Comparison of ENCODE assay signal across 10 cellular contexts in the genomic region with DNA sequence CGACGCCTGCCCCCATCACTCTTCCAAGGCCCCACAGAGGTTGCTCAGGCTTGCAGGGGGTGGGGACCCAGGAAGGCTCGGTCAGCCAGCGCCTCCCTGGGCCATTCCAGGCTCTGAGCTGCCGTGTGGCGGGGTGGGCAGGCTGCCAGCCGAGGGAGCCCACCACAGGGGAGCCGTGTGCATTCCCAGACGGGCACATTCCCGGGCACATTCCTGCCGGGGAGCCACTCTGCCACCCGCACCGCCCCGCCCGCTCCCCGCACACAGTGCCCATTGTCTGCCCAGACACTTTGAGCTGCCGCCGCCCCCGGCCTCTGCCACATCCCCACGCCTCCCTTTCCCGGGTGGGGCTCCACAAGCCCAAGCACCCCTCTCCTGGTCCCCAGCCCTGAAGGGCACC. TPM values are rescaled to one million over a fixed set of nuclear protein-coding genes. Genes with fewer than 3 reads are reported as not detected.
DNase-seq lines count a peak whose midpoint lies in the region; ATAC-seq and TF ChIP-seq lines count a peak whose summit lies in the region.
"Had no signal": no experiment of that assay in that cellular context is flagged by ENCODE, and none has a peak within 500 bp of the region (broad histone marks: within the 10 kb centered on the region; RNA-seq: fewer than 3 reads in every experiment).

No MANE protein-coding gene starts in this region.

- peak overlapping the region; percentile 18 for H3K4me3 Mint-ChIP-seq in MCF 10A (ENCODE audit: unreplicated experiment)
- no peak overlapping the region for H3K4me3 Mint-ChIP-seq in naive thymus-derived CD8-positive, alpha-beta T cell

- H3K27me3 Mint-ChIP-seq in MCF 10A (ENCODE audit: insufficient read depth, unreplicated experiment) = no peaks in the 10 kb centered on the region
- peaks cover 0 to 10% (median 8%) of the 10 kb centered on the region in 5 donors for H3K27me3 Mint-ChIP-seq in naive thymus-derived CD8-positive, alpha-beta T cell

- no peaks in the 10 kb centered on the region for H3K9me3 Mint-ChIP-seq in MCF 10A (ENCODE audit: unreplicated experiment)
- no peaks in the 10 kb centered on the region for H3K9me3 Mint-ChIP-seq in naive thymus-derived CD8-positive, alpha-beta T cell

- H3K4me3 ChIP-seq in H7 (ENCODE audit: insufficient read depth, low read depth, low read length) = no peak overlapping the region
- no peak overlapping the region for H3K4me3 ChIP-seq in left lung
- no peak overlapping the region for H3K4me3 ChIP-seq in spleen

- H3K27me3 ChIP-seq in H7 (ENCODE audit: control insufficient read depth, insufficient read depth, low read length) = no peaks in the 10 kb centered on the region
- peaks cover 0 to 4% of the 10 kb centered on the region in 2 donors for H3K27me3 ChIP-seq in left lung
- no peaks in the 10 kb centered on the region for H3K27me3 ChIP-seq in spleen (replicated peaks in 1 of 7)

- POLR2A ChIA-PET in MCF 10A (lab: Yijun Ruan, JAX) = interaction anchor here (0.8 to 2.8 kb wide), 3 partner anchors 19 to 27 kb away, joined by 3 to 10 read pairs (median 5); no protein-coding TSS in a partner anchor
- POLR2A ChIA-PET in naive thymus-derived CD8-positive, alpha-beta T cell (lab: Charles Lee) = interaction anchor here (0.6 kb wide), 1 partner anchor 40 kb away, joined by 3 read pairs; no protein-coding TSS in a partner anchor

- intact Hi-C loops in MCF 10A (cut with micrococcal nuclease) (loop anchor here (5.0 kb wide), 2 partner anchors 40 to 120 kb away; no protein-coding TSS in a partner anchor), left lung (cut with DNase I) (no loop called here), spleen (cut with DNase I; ENCODE audit: low total_unique reads) (no loop called here)

- H3K27ac ChIP-seq in left lung = peak overlapping the region; percentile 61 to 77
- peak overlapping the region; percentile 46 to 89 (median 83) for H3K27ac ChIP-seq in spleen

- WGBS in spleen, 5 donors = 71 to 85% (median 80%) methylated on average over 14 to 21 of the region's 21 CpGs

- no TSS peak for BruUV-seq in MCF 10A (replicated peaks; lab: Mats Ljungman, UMichigan)

- H3K9me3 ChIP-seq in left lung = no peaks in the 10 kb centered on the region
- no peaks in the 10 kb centered on the region for H3K9me3 ChIP-seq in spleen

- no peak for TF ChIP-seq POLR2A in spleen (IDR thresholded peaks at IDR 0.05)

- no peaks in the 10 kb centered on the region for H3K36me3 Mint-ChIP-seq in MCF 10A (ENCODE audit: insufficient read depth, unreplicated experiment)
- no peaks in the 10 kb centered on the region for H3K36me3 Mint-ChIP-seq in naive thymus-derived CD8-positive, alpha-beta T cell
- H3K36me3 Mint-ChIP-seq: CD4-positive, CD25-positive, alpha-beta regulatory T cell had no signal

- no peak for TF ChIP-seq CTCF in MCF 10A (IDR thresholded peaks at IDR 0.05; ENCODE audit: unreplicated experiment)
- TF ChIP-seq CTCF in left lung (IDR thresholded peaks at IDR 0.05) = no peak
- TF ChIP-seq CTCF in spleen (IDR thresholded peaks at IDR 0.05 in 8 of 11, conservative IDR thresholded peaks at IDR 0.05 in 3 of 11) = no peak

- ATAC-seq in left lung = peak; percentile 2
- no peak for ATAC-seq in naive thymus-derived CD8-positive, alpha-beta T cell
- ATAC-seq in GM21381 (IDR thresholded peaks at IDR 0.05; ENCODE audit: unreplicated experiment) = no peak

- H3K4me1 Mint-ChIP-seq in MCF 10A (ENCODE audit: insufficient read depth, unreplicated experiment) = peaks cover 15% of the 10 kb centered on the region
- peaks cover 0 to 12% (median 3%) of the 10 kb centered on the region in 4 donors for H3K4me1 Mint-ChIP-seq in naive thymus-derived CD8-positive, alpha-beta T cell

- peak; percentile 70 for DNase-seq in H7
- DNase-seq in MCF 10A (ENCODE audit: unreplicated experiment) = no peak
- no peak for DNase-seq in left lung
- no peak for DNase-seq in spleen
- DNase-seq in stimulated activated CD4-positive, alpha-beta T cell treated with anti-CD3 and anti-CD28 coated beads, Interleukin-1b, Interleukin-23, amount 100 ng/mL, for 48 hours = no peak
- no peak for DNase-seq in naive thymus-derived CD8-positive, alpha-beta T cell
- DNase-seq in activated CD4-positive, alpha-beta T cell treated with anti-CD3 and anti-CD28 coated beads for 1 hour = no peak
- DNase-seq: CD4-positive, CD25-positive, alpha-beta regulatory T cell; NCI-H2081 treated with DMSO at 0.1 percent for 48 hours had no signal

- H3K36me3 ChIP-seq in H7 (replicated peaks; ENCODE audit: control insufficient read depth, insufficient read depth, low read length) = no peaks in the 10 kb centered on the region
- H3K36me3 ChIP-seq in left lung = no peaks in the 10 kb centered on the region
- H3K36me3 ChIP-seq in spleen = no peaks in the 10 kb centered on the region

- CTCF ChIA-PET in MCF 10A (lab: Yijun Ruan, JAX) = interaction anchor here (0.5 kb wide), 1 partner anchor 26 kb away, joined by 3 read pairs; no protein-coding TSS in a partner anchor

- peaks cover 14 to 54% of the 10 kb centered on the region in 2 donors for H3K4me1 ChIP-seq in left lung
- H3K4me1 ChIP-seq in spleen = peaks cover 15 to 51% (median 27%) of the 10 kb centered on the region in 6 donors

- H3K27ac Mint-ChIP-seq in MCF 10A (ENCODE audit: low read depth, unreplicated experiment) = peak overlapping the region; percentile 75
- no peak overlapping the region for H3K27ac Mint-ChIP-seq in naive thymus-derived CD8-positive, alpha-beta T cell
- H3K27ac Mint-ChIP-seq: CD4-positive, CD25-positive, alpha-beta regulatory T cell had no signal

RNA-seq across cellular contexts. Expression of a gene that starts 27.4 kb away (rescaled TPM):
- 3,029 and 3,176 TPM in 2 replicates for total RNA-seq in H7 (2014; rRNA removed; shearing (Covaris generic))
- total RNA-seq in MCF 10A (2022) = 3,475 and 3,632 TPM in 2 replicates
- 1,000 to 10,000 TPM; 1,506 to 1,575 TPM for total RNA-seq in left lung
- total RNA-seq in spleen = 1,000 to 10,000 TPM; 1,607 to 2,098 (median 1,685) TPM
- polyA plus RNA-seq in spleen = 1,000 to 10,000 TPM; 4,418 to 6,240 (median 4,821) TPM
- 1,000 to 10,000 TPM; 3,621 to 3,622 TPM for total RNA-seq in naive thymus-derived CD8-positive, alpha-beta T cell
- polyA plus RNA-seq in naive thymus-derived CD8-positive, alpha-beta T cell = 1,000 to 10,000 TPM; 4,219 to 5,383 (median 4,759) TPM

RNA-seq across cellular contexts. Expression of a gene that starts 47.2 kb away (rescaled TPM):
- total RNA-seq in H7 (2014; rRNA removed; shearing (Covaris generic)) = 7.2 and 8.5 TPM in 2 replicates
- total RNA-seq in MCF 10A (2022) (0.29 and 0.37 TPM in 2 replicates), left lung (10 to 100 TPM; 21.9 to 28.2 TPM), spleen (10 to 100 TPM in 2 of 7 donors, 1 to 10 TPM in 5; 2.4 to 20.5 (median 9.3) TPM)
- 1 to 10 TPM; 1.7 to 8.2 (median 2.0) TPM for polyA plus RNA-seq in spleen
- total RNA-seq in naive thymus-derived CD8-positive, alpha-beta T cell = 10 to 100 TPM in 1 of 2 experiments, 1 to 10 TPM in 1; 7.4 to 10.1 TPM
- 1 to 10 TPM; 1.0 to 3.9 (median 1.3) TPM for polyA plus RNA-seq in naive thymus-derived CD8-positive, alpha-beta T cell

RNA-seq across cellular contexts. Expression of a gene that starts 57.8 kb away (rescaled TPM):
- total RNA-seq in H7 (2014; rRNA removed; shearing (Covaris generic)) = 24.4 and 37.9 TPM in 2 replicates
- 0.25 and 0.35 TPM in 2 replicates for total RNA-seq in MCF 10A (2022)
- 1 to 10 TPM; 5.5 to 7.2 TPM for total RNA-seq in left lung
- 10 to 100 TPM in 4 of 7 donors, 1 to 10 TPM in 3; 8.0 to 32.3 (median 16.1) TPM for total RNA-seq in spleen
- polyA plus RNA-seq in spleen = 10 to 100 TPM in 2 of 3 donors, 1 to 10 TPM in 1; 9.5 to 35.1 (median 10.5) TPM
- 10 to 100 TPM in 1 of 2 experiments, 1 to 10 TPM in 1; 10.0 to 11.4 TPM for total RNA-seq in naive thymus-derived CD8-positive, alpha-beta T cell
- polyA plus RNA-seq in naive thymus-derived CD8-positive, alpha-beta T cell = 10 to 100 TPM; 10.1 to 14.8 (median 12.0) TPM
